ENCODE assay signal across 28 cellular contexts in genomic region chr10:132647424-132647823, GRCh38.
DNase-seq lines count a peak whose midpoint lies in the region; ATAC-seq and TF ChIP-seq lines count a peak whose summit lies in the region.
"Had no signal": no experiment of that assay in that cellular context is flagged by ENCODE, and none has a peak within 500 bp of the region (broad histone marks: within the 10 kb centered on the region; RNA-seq: fewer than 3 reads in every experiment).

No MANE protein-coding gene starts in this region.

- no peak overlapping the region for H3K4me3 ChIP-seq in aorta (ENCODE audit: low read length in 2 of 2)
- H3K4me3 ChIP-seq: mucosa of descending colon, pancreas, right atrium auricular region, uterus had no signal

- WGBS in aorta, 2 donors, result 90 to 91% methylated on average over 13 of the region's 13 CpGs

- H3K4me3 Mint-ChIP-seq in WTC11 (no peak overlapping the region), neural crest cell (no peak overlapping the region)
- H3K4me3 Mint-ChIP-seq: activated CD4-positive, alpha-beta memory T cell treated with anti-CD3 and anti-CD28 coated beads for 36 hours; activated naive CD8-positive, alpha-beta T cell treated with anti-CD3 and anti-CD28 coated beads, Interleukin-2, amount 10 ng/mL, durations not matched to agents 7 days and 5 days; activated T-helper 17 cell treated with anti-CD3 and anti-CD28 coated beads, Interleukin-2, amount 50 U/mL, for 72 hours; CD4-positive, alpha-beta T cell; nephron progenitor cell had no signal

- intact Hi-C loops in aorta (cut with DNase I), result no loop called here

- TF ChIP-seq CTCF in WTC11 (IDR thresholded peaks at IDR 0.05) (no peak), neural crest cell (conservative IDR thresholded peaks at IDR 0.05) (no peak)

- CTCF ChIA-PET in WTC11 (lab: Charles Lee), result no interaction called here

- no peaks in the 10 kb centered on the region for H3K36me3 ChIP-seq in aorta (ENCODE audit: control insufficient read depth in 1 of 2, insufficient read depth in 2 of 2, low read length in 1 of 2)
- H3K36me3 ChIP-seq: pancreas, uterus had no signal

- no peaks in the 10 kb centered on the region for H3K27me3 Mint-ChIP-seq in WTC11 (ENCODE audit: low read depth)
- no peaks in the 10 kb centered on the region for H3K27me3 Mint-ChIP-seq in neural crest cell (ENCODE audit: low read depth)
- H3K27me3 Mint-ChIP-seq: activated CD4-positive, alpha-beta memory T cell treated with anti-CD3 and anti-CD28 coated beads for 36 hours; activated naive CD8-positive, alpha-beta T cell treated with anti-CD3 and anti-CD28 coated beads, Interleukin-2, amount 10 ng/mL, durations not matched to agents 7 days and 5 days; activated T-helper 17 cell treated with anti-CD3 and anti-CD28 coated beads, Interleukin-2, amount 50 U/mL, for 72 hours; CD4-positive, alpha-beta T cell had no signal

- no peak for ATAC-seq in WTC11
- ATAC-seq in aorta (ENCODE audit: low FRiP score), result no peak
- ATAC-seq in GM18858 (IDR thresholded peaks at IDR 0.05; ENCODE audit: unreplicated experiment), result no peak
- ATAC-seq: activated CD4-positive, CD25-positive, alpha-beta regulatory T cell treated with anti-CD3 and anti-CD28 coated beads, Interleukin-2, amount 50 U/mL, for 24 hours; activated T-helper 17 cell treated with anti-CD3 and anti-CD28 coated beads, Interleukin-2, amount 50 U/mL, for 72 hours; HepG2; mucosa of descending colon; pancreas had no signal

- H3K27ac Mint-ChIP-seq in WTC11, result no peak overlapping the region
- peak overlapping the region; percentile 75 for H3K27ac Mint-ChIP-seq in neural crest cell (ENCODE audit: unreplicated experiment)
- H3K27ac Mint-ChIP-seq: activated CD4-positive, alpha-beta memory T cell treated with anti-CD3 and anti-CD28 coated beads for 36 hours; activated naive CD8-positive, alpha-beta T cell treated with anti-CD3 and anti-CD28 coated beads, Interleukin-2, amount 10 ng/mL, durations not matched to agents 7 days and 5 days; activated T-helper 17 cell treated with anti-CD3 and anti-CD28 coated beads, Interleukin-2, amount 50 U/mL, for 72 hours; CD4-positive, alpha-beta T cell; nephron progenitor cell had no signal

- POLR2A ChIA-PET in WTC11 (lab: Charles Lee), result no interaction called here

- H3K27ac ChIP-seq in aorta (ENCODE audit: low read depth in 1 of 2, low read length in 2 of 2), result no peak overlapping the region
- H3K27ac ChIP-seq: pancreas, right atrium auricular region, uterus had no signal

- DNase-seq in SHP77 (lab: John Stamatoyannopoulos, UW) (peak; percentile 56 to 68), SHP77 treated with DMSO at 0.1 percent for 48 hours (lab: John Stamatoyannopoulos, UW) (no peak), WTC11 (ENCODE audit: low spot score) (peak; percentile 6), neural crest cell (ENCODE audit: low read depth, low spot score) (no peak), aorta (peak; percentile 26 to 66), HK-2 (ENCODE audit: unreplicated experiment) (no peak), pons (ENCODE audit: low spot score) (no peak)
- DNase-seq: activated CD4-positive, alpha-beta memory T cell treated with anti-CD3 and anti-CD28 coated beads for 36 hours; activated CD8-positive, alpha-beta memory T cell treated with anti-CD3 and anti-CD28 coated beads, Interleukin-2, amount 50 U/mL, for 4 hours; activated naive CD8-positive, alpha-beta T cell treated with anti-CD3 and anti-CD28 coated beads, Interleukin-2, amount 10 ng/mL, durations not matched to agents 7 days and 5 days; CD4-positive, alpha-beta T cell; cerebellar nuclear complex; GOT3; islet precursor cell; Karpas-422; NCI-H1694; NCI-H2227 treated with DMSO at 0.1 percent for 48 hours; NCI-H774; nephron progenitor cell; stimulated activated CD4-positive, alpha-beta T cell treated with anti-CD3 and anti-CD28 coated beads, Interleukin-2, amount 100 ng/mL, for 48 hours had no signal

- no peaks in the 10 kb centered on the region for H3K4me1 ChIP-seq in aorta (ENCODE audit: control insufficient read depth in 1 of 2, insufficient read depth in 2 of 2, low read length in 2 of 2)
- H3K4me1 ChIP-seq: pancreas, right atrium auricular region had no signal

- H3K9me3 ChIP-seq in aorta (ENCODE audit: control insufficient read depth, low read length), result no peaks in the 10 kb centered on the region
- H3K9me3 ChIP-seq: mucosa of descending colon, pancreas, right atrium auricular region, uterus had no signal

- H3K36me3 Mint-ChIP-seq in WTC11, result no peaks in the 10 kb centered on the region
- H3K36me3 Mint-ChIP-seq in neural crest cell (ENCODE audit: low read depth), result no peaks in the 10 kb centered on the region
- H3K36me3 Mint-ChIP-seq: activated CD4-positive, alpha-beta memory T cell treated with anti-CD3 and anti-CD28 coated beads for 36 hours; activated naive CD8-positive, alpha-beta T cell treated with anti-CD3 and anti-CD28 coated beads, Interleukin-2, amount 10 ng/mL, durations not matched to agents 7 days and 5 days had no signal

- H3K9me3 Mint-ChIP-seq in WTC11 (no peaks in the 10 kb centered on the region), neural crest cell (no peaks in the 10 kb centered on the region)
- H3K9me3 Mint-ChIP-seq: activated CD4-positive, alpha-beta memory T cell treated with anti-CD3 and anti-CD28 coated beads for 36 hours; activated naive CD8-positive, alpha-beta T cell treated with anti-CD3 and anti-CD28 coated beads, Interleukin-2, amount 10 ng/mL, durations not matched to agents 7 days and 5 days; activated T-helper 17 cell treated with anti-CD3 and anti-CD28 coated beads, Interleukin-2, amount 50 U/mL, for 72 hours; CD4-positive, alpha-beta T cell; nephron progenitor cell had no signal

- H3K27me3 ChIP-seq in aorta (ENCODE audit: control insufficient read depth in 1 of 2, insufficient read depth in 2 of 2, low read length in 1 of 2), result no peaks in the 10 kb centered on the region
- H3K27me3 ChIP-seq: pancreas, right atrium auricular region, uterus had no signal

- H3K4me1 Mint-ChIP-seq in WTC11, result no peaks in the 10 kb centered on the region; the same call in 1 of the 2 replicates
- peaks cover 24% of the 10 kb centered on the region for H3K4me1 Mint-ChIP-seq in neural crest cell
- H3K4me1 Mint-ChIP-seq: activated naive CD8-positive, alpha-beta T cell treated with anti-CD3 and anti-CD28 coated beads, Interleukin-2, amount 10 ng/mL, durations not matched to agents 7 days and 5 days; activated T-helper 17 cell treated with anti-CD3 and anti-CD28 coated beads, Interleukin-2, amount 50 U/mL, for 72 hours had no signal

TF ChIP-seq in WTC11, 78 proteins besides CTCF, POLR2A, EP300 and RAD21 (continues in another document):
- TF ChIP-seq ATF2 (CRISPR knock-in tag; IDR thresholded peaks at IDR 0.05; ENCODE audit: borderline replicate concordance, low read depth) (no peak), ZNF263 (CRISPR knock-in tag; IDR thresholded peaks at IDR 0.05; ENCODE audit: low read depth) (no peak), JAZF1 (CRISPR knock-in tag; IDR thresholded peaks at IDR 0.05) (no peak), KAT7 (CRISPR knock-in tag; IDR thresholded peaks at IDR 0.05; ENCODE audit: borderline replicate concordance) (no peak), EMX1 (CRISPR knock-in tag; IDR thresholded peaks at IDR 0.05) (no peak)
- TF ChIP-seq, protein P1, sequence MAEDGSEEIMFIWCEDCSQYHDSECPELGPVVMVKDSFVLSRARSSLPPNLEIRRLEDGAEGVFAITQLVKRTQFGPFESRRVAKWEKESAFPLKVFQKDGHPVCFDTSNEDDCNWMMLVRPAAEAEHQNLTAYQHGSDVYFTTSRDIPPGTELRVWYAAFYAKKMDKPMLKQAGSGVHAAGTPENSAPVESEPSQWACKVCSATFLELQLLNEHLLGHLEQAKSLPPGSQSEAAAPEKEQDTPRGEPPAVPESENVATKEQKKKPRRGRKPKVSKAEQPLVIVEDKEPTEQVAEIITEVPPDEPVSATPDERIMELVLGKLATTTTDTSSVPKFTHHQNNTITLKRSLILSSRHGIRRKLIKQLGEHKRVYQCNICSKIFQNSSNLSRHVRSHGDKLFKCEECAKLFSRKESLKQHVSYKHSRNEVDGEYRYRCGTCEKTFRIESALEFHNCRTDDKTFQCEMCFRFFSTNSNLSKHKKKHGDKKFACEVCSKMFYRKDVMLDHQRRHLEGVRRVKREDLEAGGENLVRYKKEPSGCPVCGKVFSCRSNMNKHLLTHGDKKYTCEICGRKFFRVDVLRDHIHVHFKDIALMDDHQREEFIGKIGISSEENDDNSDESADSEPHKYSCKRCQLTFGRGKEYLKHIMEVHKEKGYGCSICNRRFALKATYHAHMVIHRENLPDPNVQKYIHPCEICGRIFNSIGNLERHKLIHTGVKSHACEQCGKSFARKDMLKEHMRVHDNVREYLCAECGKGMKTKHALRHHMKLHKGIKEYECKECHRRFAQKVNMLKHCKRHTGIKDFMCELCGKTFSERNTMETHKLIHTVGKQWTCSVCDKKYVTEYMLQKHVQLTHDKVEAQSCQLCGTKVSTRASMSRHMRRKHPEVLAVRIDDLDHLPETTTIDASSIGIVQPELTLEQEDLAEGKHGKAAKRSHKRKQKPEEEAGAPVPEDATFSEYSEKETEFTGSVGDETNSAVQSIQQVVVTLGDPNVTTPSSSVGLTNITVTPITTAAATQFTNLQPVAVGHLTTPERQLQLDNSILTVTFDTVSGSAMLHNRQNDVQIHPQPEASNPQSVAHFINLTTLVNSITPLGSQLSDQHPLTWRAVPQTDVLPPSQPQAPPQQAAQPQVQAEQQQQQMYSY (CRISPR knock-in tag; IDR thresholded peaks at IDR 0.05), result no peak

Comparison
In these comparisons a context has a peak if more than half of its experiments do, and no peak if none do; other contexts are left out.
1. DNase-seq: peak in SHP77 (2 of 2), WTC11 (single experiment) and aorta (2 of 2); none in SHP77 treated with DMSO at 0.1 percent for 48 hours (single experiment), neural crest cell (single experiment), HK-2 (single experiment) and pons (single experiment).